1 cellular context compared by ENCODE assay signal in genomic region chr15:46961795-46962194, GRCh38.
TF ChIP-seq lines count a peak whose summit lies in the region.

No MANE protein-coding gene starts in this region.

TF ChIP-seq in GM23338, 12 proteins besides CTCF, POLR2A, EP300 and RAD21 (continued from another document):
- TF ChIP-seq ZNF462 (CRISPR knock-in tag; IDR thresholded peaks at IDR 0.05) (no peak), ETS1 (IDR thresholded peaks at IDR 0.05) (no peak), JUNB (IDR thresholded peaks at IDR 0.05; ENCODE audit: unreplicated experiment) (no peak), EZH2 (IDR thresholded peaks at IDR 0.05; ENCODE audit: low read depth, unreplicated experiment) (no peak), STAT1 (IDR thresholded peaks at IDR 0.05; ENCODE audit: unreplicated experiment) (no peak), NANOG (IDR thresholded peaks at IDR 0.05; ENCODE audit: borderline replicate concordance) (no peak), ZNF114 (CRISPR knock-in tag; IDR thresholded peaks at IDR 0.05) (no peak), EZH2phosphoT487 (IDR thresholded peaks at IDR 0.05; ENCODE audit: unreplicated experiment) (no peak), ZNF331 (CRISPR knock-in tag; IDR thresholded peaks at IDR 0.05; ENCODE audit: low read depth) (no peak)
